In the genomic region with DNA sequence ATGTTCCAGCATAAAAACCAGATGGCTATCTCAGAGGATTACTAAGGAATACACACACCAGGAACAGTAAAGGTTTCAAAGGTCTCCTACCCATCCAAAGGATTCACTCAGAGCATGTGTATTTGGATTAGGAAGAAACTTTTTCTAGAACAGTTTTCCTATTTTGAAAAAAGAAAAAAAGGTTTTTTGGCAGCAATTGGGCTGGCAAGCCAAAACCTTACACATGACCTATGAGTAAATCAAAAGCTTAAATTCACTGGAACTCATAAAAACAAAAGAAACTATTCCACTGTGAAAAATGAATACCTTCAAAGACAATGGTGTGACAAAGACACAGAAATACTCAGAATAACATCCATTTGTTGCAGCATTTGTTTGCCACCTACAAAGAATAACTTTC, we compare ENCODE assay signal across 25 cellular contexts. TPM values are rescaled to one million over a fixed set of nuclear protein-coding genes. Genes with fewer than 3 reads are reported as not detected.
A peak's percentile ranks its signal among the peaks of the same experiment; 100 is the strongest.
DNase-seq lines count a peak whose midpoint lies in the region; ATAC-seq, FAIRE-seq and TF ChIP-seq lines count a peak whose summit lies in the region.
"Had no signal": no experiment of that assay in that cellular context is flagged by ENCODE, and none has a peak within 500 bp of the region (broad histone marks: within the 10 kb centered on the region; RNA-seq: fewer than 3 reads in every experiment).

No MANE protein-coding gene starts in this region.

- TF ChIP-seq EP300 in SK-N-SH (IDR thresholded peaks at IDR 0.05; ENCODE audit: borderline replicate concordance in 1 of 2, low read depth in 1 of 2, low read length in 1 of 2) = no peak

- H3K27me3 ChIP-seq in SK-N-SH (ENCODE audit: insufficient read depth) (no peaks in the 10 kb centered on the region), endothelial cell of umbilical vein (ENCODE audit: control insufficient read depth in 2 of 2, insufficient read depth in 2 of 2, low read length in 2 of 2) (no peaks in the 10 kb centered on the region), osteoblast (ENCODE audit: insufficient read depth, low read length) (no peaks in the 10 kb centered on the region)
- H3K27me3 ChIP-seq: gastrocnemius medialis had no signal

- H3K9me3 ChIP-seq in SK-N-SH (no peaks in the 10 kb centered on the region), endothelial cell of umbilical vein (replicated peaks; ENCODE audit: control insufficient read depth, insufficient read depth, low read length) (no peaks in the 10 kb centered on the region), osteoblast (ENCODE audit: low read depth, low read length) (no peaks in the 10 kb centered on the region)
- H3K9me3 ChIP-seq: gastrocnemius medialis had no signal

- no peak for ATAC-seq in HG03439 (IDR thresholded peaks at IDR 0.05; ENCODE audit: unreplicated experiment)
- no peak for ATAC-seq in HG02840 (IDR thresholded peaks at IDR 0.05; ENCODE audit: low FRiP score, unreplicated experiment)
- ATAC-seq: gastrocnemius medialis had no signal

- peaks cover 10% of the 10 kb centered on the region for H3F3A ChIP-seq in SK-N-SH (replicated peaks; ENCODE audit: insufficient read depth)

- H3K4me1 ChIP-seq in SK-N-SH (ENCODE audit: control insufficient read depth in 1 of 2, insufficient read depth in 2 of 2, low read depth in 1 of 2, low read length in 1 of 2) (peaks cover 4 to 26% of the 10 kb centered on the region in 2 experiments; a peak in 3 of 4 replicates), endothelial cell of umbilical vein (ENCODE audit: control insufficient read depth, extremely low read depth, insufficient read depth, low read length) (peaks cover 21% of the 10 kb centered on the region), osteoblast (ENCODE audit: insufficient read depth, low read length) (peaks cover 45% of the 10 kb centered on the region)

- no peaks in the 10 kb centered on the region for H3K36me3 ChIP-seq in SK-N-SH (replicated peaks in 1 of 2; ENCODE audit: control insufficient read depth in 1 of 2, insufficient read depth in 2 of 2, low read length in 1 of 2)
- no peaks in the 10 kb centered on the region for H3K36me3 ChIP-seq in endothelial cell of umbilical vein (ENCODE audit: control insufficient read depth in 2 of 2, extremely low read depth in 1 of 2, insufficient read depth in 2 of 2, low read length in 2 of 2)
- H3K36me3 ChIP-seq in osteoblast (ENCODE audit: insufficient read depth, low read length) = no peaks in the 10 kb centered on the region
- H3K36me3 ChIP-seq: gastrocnemius medialis had no signal

- H3K79me2 ChIP-seq in SK-N-SH (ENCODE audit: insufficient read depth) = no peaks in the 10 kb centered on the region
- H3K79me2 ChIP-seq in endothelial cell of umbilical vein (ENCODE audit: control insufficient read depth, insufficient read depth, low read length) = no peaks in the 10 kb centered on the region
- no peaks in the 10 kb centered on the region for H3K79me2 ChIP-seq in osteoblast (ENCODE audit: insufficient read depth, low read length)

- H3K9me1 ChIP-seq in endothelial cell of umbilical vein (replicated peaks; ENCODE audit: control insufficient read depth, extremely low read depth, insufficient read depth, low read length) = peaks cover 2% of the 10 kb centered on the region

- H3K9ac ChIP-seq in SK-N-SH (no peak overlapping the region), endothelial cell of umbilical vein (replicated peaks; ENCODE audit: extremely low read depth, insufficient read depth, low read length) (no peak overlapping the region)

- CTCF ChIA-PET in SK-N-SH (lab: Yijun Ruan, JAX) (no interaction called here), endothelial cell of umbilical vein (lab: Charles Lee) (interaction anchor here (0.6 to 2.3 kb wide), 9 partner anchors 9 to 88 kb away, joined by 3 to 14 read pairs (median 4); a partner anchor contains a TSS)

- no peak overlapping the region for H2AFZ ChIP-seq in SK-N-SH (ENCODE audit: low read depth)
- H2AFZ ChIP-seq in endothelial cell of umbilical vein (ENCODE audit: low read depth, low read length) = no peak overlapping the region
- peak overlapping the region; percentile 49 for H2AFZ ChIP-seq in osteoblast (ENCODE audit: low read length)

- TF ChIP-seq RAD21 in SK-N-SH (IDR thresholded peaks at IDR 0.05; ENCODE audit: low read length) = no peak

- TF ChIP-seq CTCF in SK-N-SH (IDR thresholded peaks at IDR 0.05) = no peak
- no peak for TF ChIP-seq CTCF in endothelial cell of umbilical vein (IDR thresholded peaks at IDR 0.05; ENCODE audit: extremely low read depth in 1 of 2, insufficient read depth in 1 of 2, low read depth in 1 of 2, low read length in 2 of 2)
- TF ChIP-seq CTCF in osteoblast (IDR thresholded peaks at IDR 0.05; ENCODE audit: extremely low read depth, low read depth, low read length) = no peak

- DNase-seq in NCI-H82 (lab: John Stamatoyannopoulos, UW) = peak; percentile 25
- no peak for DNase-seq in NCI-H82 treated with DMSO at 0.1 percent for 48 hours (lab: John Stamatoyannopoulos, UW; ENCODE audit: unreplicated experiment)
- DNase-seq in SK-N-SH = no peak
- DNase-seq in endothelial cell of umbilical vein (ENCODE audit: low read depth, low spot score) = peak; percentile 60
- DNase-seq in osteoblast (ENCODE audit: insufficient read length, low spot score, missing footprints) = no peak
- no peak for DNase-seq in retina
- DNase-seq: 8988T; activated CD4-positive, alpha-beta T cell treated with anti-CD3 and anti-CD28 coated beads for 4 hours; activated CD8-positive, alpha-beta memory T cell treated with anti-CD3 and anti-CD28 coated beads, Interleukin-2, amount 50 U/mL, for 48 hours; activated naive CD4-positive, alpha-beta T cell; CD4-positive, CD25-positive, alpha-beta regulatory T cell; cortex of kidney; DMS153; gastrocnemius medialis; HFFc6; Kasumi-1; mesendoderm; NCI-H1048; NCI-H524 treated with DMSO at 0.1 percent for 48 hours; nephron progenitor cell; stimulated activated CD4-positive, alpha-beta T cell treated with anti-CD3 and anti-CD28 coated beads, Interleukin-4, amount 100 ng/mL, for 1 hour had no signal

- dilution Hi-C loops in endothelial cell of umbilical vein (cut with MboI; ENCODE audit: extremely low pct_ligation_motif_present, low sequenced_read_pairs) = no loop called here

- H3K4me3 ChIP-seq in SK-N-SH (ENCODE audit: low read depth in 2 of 2, low read length in 1 of 2) = no peak overlapping the region
- no peak overlapping the region for H3K4me3 ChIP-seq in endothelial cell of umbilical vein (replicated peaks in 1 of 3; ENCODE audit: insufficient read depth in 1 of 3, low read depth in 1 of 3, low read length in 3 of 3)
- no peak overlapping the region for H3K4me3 ChIP-seq in osteoblast (ENCODE audit: insufficient read depth, low read length)
- H3K4me3 ChIP-seq: gastrocnemius medialis, smooth muscle cell had no signal

- no TSS peak for BruUV-seq in endothelial cell of umbilical vein (replicated peaks; lab: Mats Ljungman, UMichigan)

- intact Hi-C loops in endothelial cell of umbilical vein (cut with micrococcal nuclease) = no loop called here

- FAIRE-seq in endothelial cell of umbilical vein (lab: Jason Lieb, UNC) = no peak
- FAIRE-seq: TTC549 had no signal

- no peaks in the 10 kb centered on the region for H3K9me2 ChIP-seq in SK-N-SH

- H4K20me1 ChIP-seq in SK-N-SH (ENCODE audit: insufficient read depth) (no peaks in the 10 kb centered on the region), endothelial cell of umbilical vein (replicated peaks; ENCODE audit: control insufficient read depth, extremely low read depth, insufficient read depth, low read length) (no peaks in the 10 kb centered on the region), osteoblast (ENCODE audit: insufficient read depth, low read length) (no peaks in the 10 kb centered on the region)

- H3K4me2 ChIP-seq in SK-N-SH (peak overlapping the region; percentile 11; the same call in 1 of the 2 replicates), endothelial cell of umbilical vein (ENCODE audit: insufficient read depth, low read length) (no peak overlapping the region), osteoblast (ENCODE audit: insufficient read depth, low read length) (peak overlapping the region; percentile 43)

- peak overlapping the region in 1 of 2 experiments; percentile 17; a peak in 2 of 4 replicates for H3K27ac ChIP-seq in SK-N-SH (ENCODE audit: low read depth in 2 of 2, low read length in 1 of 2)
- H3K27ac ChIP-seq in endothelial cell of umbilical vein (ENCODE audit: insufficient read depth, low read depth, low read length) = peak overlapping the region; percentile 1
- H3K27ac ChIP-seq in osteoblast (ENCODE audit: low read depth, low read length) = peak overlapping the region; percentile 49
- H3K27ac ChIP-seq: gastrocnemius medialis had no signal

- no peak for TF ChIP-seq POLR2A in endothelial cell of umbilical vein (IDR thresholded peaks at IDR 0.05; ENCODE audit: low read depth, low read length)

- POLR2A ChIA-PET in SK-N-SH (lab: Yijun Ruan, JAX) = no interaction called here
- POLR2A ChIA-PET in endothelial cell of umbilical vein (lab: Charles Lee) = no interaction called here

TF ChIP-seq in SK-N-SH, 30 proteins besides CTCF, POLR2A, EP300 and RAD21 (continues in another document):
- TF ChIP-seq CHD2 (IDR thresholded peaks at IDR 0.05; ENCODE audit: low read length, partially characterized antibody) (no peak), YY1 (IDR thresholded peaks at IDR 0.05; ENCODE audit: low read depth) (no peak), TAF1 (IDR thresholded peaks at IDR 0.05; ENCODE audit: borderline replicate concordance, low read depth, low read length) (no peak), RXRA (IDR thresholded peaks at IDR 0.05; ENCODE audit: borderline replicate concordance, low read depth) (no peak)

TF ChIP-seq in endothelial cell of umbilical vein, 7 proteins besides CTCF, POLR2A, EP300 and RAD21 (continues in another document):
- TF ChIP-seq GATA2 (IDR thresholded peaks at IDR 0.05; ENCODE audit: insufficient read depth, insufficient read length, low read depth, low read length) (no peak), POLR2AphosphoS5 (IDR thresholded peaks at IDR 0.05; ENCODE audit: insufficient read depth, low read depth, low read length) (no peak), JUN (IDR thresholded peaks at IDR 0.05; ENCODE audit: borderline replicate concordance, insufficient read depth, insufficient read length, low read depth) (no peak), MYC (IDR thresholded peaks at IDR 0.05; ENCODE audit: low read depth, low read length) (no peak), EZH2 (IDR thresholded peaks at IDR 0.05; ENCODE audit: borderline replicate concordance, low read depth, low read length, severe bottlenecking) (no peak)

RNA-seq across cellular contexts. Expression of a gene that starts 9.6 kb away (rescaled TPM):
- polyA plus RNA-seq in SK-N-SH (2012; rRNA removed) (3.0 and 3.3 TPM in 2 replicates), endothelial cell of umbilical vein (6.9 and 7.5 TPM in 2 replicates)
- polyA plus RNA-seq in SK-N-SH (2012; cell fraction: cytosol; rRNA removed) = 3.1 and 4.4 TPM in 2 replicates
- polyA plus RNA-seq in SK-N-SH (2012; cell fraction: nucleus; rRNA removed) = 3.0 TPM in 2 replicates
- total RNA-seq in endothelial cell of umbilical vein (8.3 and 9.3 TPM in 2 replicates), osteoblast (6.9 and 9.4 TPM in 2 replicates)
- 6.1 and 6.6 TPM in 2 replicates for polyA plus RNA-seq in endothelial cell of umbilical vein (2011; cell fraction: cytosol; rRNA removed)
- polyA plus RNA-seq in endothelial cell of umbilical vein (2011; cell fraction: nucleus; rRNA removed) = 4.7 and 8.0 TPM in 2 replicates
- 7.4 and 10.3 TPM in 2 replicates for polyA plus RNA-seq in endothelial cell of umbilical vein (2012)
- polyA minus RNA-seq in endothelial cell of umbilical vein = 20.2 and 25.8 TPM in 2 replicates
- polyA minus RNA-seq in endothelial cell of umbilical vein (2011; cell fraction: cytosol; rRNA and poly(A)+ RNA removed) = 1.3 TPM
- polyA minus RNA-seq in endothelial cell of umbilical vein (2011; cell fraction: nucleus; rRNA and poly(A)+ RNA removed) = 24.5 and 26.4 TPM in 2 replicates

Comparison
In these comparisons a context has a peak if more than half of its experiments do, and no peak if none do; other contexts are left out.
1. DNase-seq: peak in NCI-H82 (single experiment) and endothelial cell of umbilical vein (single experiment); none in NCI-H82 treated with DMSO at 0.1 percent for 48 hours (single experiment), SK-N-SH (single experiment), osteoblast (single experiment) and retina (single experiment).